ENCODE assay signal across 1 cellular context in genomic region chr2:161063074-161063945, GRCh38.
TF ChIP-seq lines count a peak whose summit lies in the region.

No MANE protein-coding gene starts in this region.

TF ChIP-seq in HCT116, 20 proteins besides CTCF, POLR2A, EP300 and RAD21 (continued from another document):
- no peak for TF ChIP-seq ZNF274 (IDR thresholded peaks at IDR 0.05; ENCODE audit: low read depth, low read length)
- no peak for TF ChIP-seq SRF (IDR thresholded peaks at IDR 0.05; ENCODE audit: low read depth)
- TF ChIP-seq ELF1 (IDR thresholded peaks at IDR 0.05; ENCODE audit: borderline replicate concordance, low read depth), result no peak
- no peak for TF ChIP-seq CEBPB (IDR thresholded peaks at IDR 0.05; ENCODE audit: low read depth)
- no peak for TF ChIP-seq EZH2 (IDR thresholded peaks at IDR 0.05)
- TF ChIP-seq CBX3 (IDR thresholded peaks at IDR 0.05; ENCODE audit: low read depth), result peak; percentile 69; the same call in 1 of the 2 replicates
- no peak for TF ChIP-seq FOSL1 (IDR thresholded peaks at IDR 0.05; ENCODE audit: low read depth)
- TF ChIP-seq SP1 (IDR thresholded peaks at IDR 0.05; ENCODE audit: low read depth), result no peak
